ENCODE assay signal across 1 cellular context in the genomic region with DNA sequence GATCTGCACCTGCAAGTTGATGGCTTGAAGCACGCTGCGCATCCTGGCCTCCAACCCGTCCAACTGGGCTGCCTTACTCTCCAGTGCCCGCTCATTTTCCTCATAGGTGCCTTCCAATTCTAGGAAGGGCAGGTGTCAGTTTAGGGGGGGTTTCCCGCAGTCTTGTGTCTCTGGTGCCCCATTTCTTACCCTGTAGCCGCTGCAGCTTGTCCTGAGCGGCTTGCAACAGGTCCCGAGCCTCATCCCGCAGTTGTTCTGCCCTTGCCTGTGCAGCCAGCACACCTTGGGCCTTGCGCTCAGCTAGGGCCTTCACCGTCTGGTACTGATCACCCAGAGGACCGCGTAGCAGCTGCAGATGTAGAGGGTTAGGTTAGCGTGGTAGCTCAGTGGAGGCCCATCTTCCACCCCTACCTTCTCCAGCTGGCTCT.
TF ChIP-seq lines count a peak whose summit lies in the region.

No MANE protein-coding gene starts in this region.

TF ChIP-seq in H1, 55 proteins besides CTCF, POLR2A, EP300 and RAD21:
- no peak for TF ChIP-seq TCF12 (IDR thresholded peaks at IDR 0.05; ENCODE audit: low read depth, low read length)
- no peak for TF ChIP-seq KDM5A (IDR thresholded peaks at IDR 0.05; ENCODE audit: low read length)
- no peak for TF ChIP-seq TBP (IDR thresholded peaks at IDR 0.05; ENCODE audit: low read depth, low read length)
- TF ChIP-seq CEBPB (IDR thresholded peaks at IDR 0.05; ENCODE audit: low read depth, low read length), result no peak
- TF ChIP-seq POU5F1 (IDR thresholded peaks at IDR 0.05; ENCODE audit: low read depth, low read length), result no peak
- TF ChIP-seq, protein P1, sequence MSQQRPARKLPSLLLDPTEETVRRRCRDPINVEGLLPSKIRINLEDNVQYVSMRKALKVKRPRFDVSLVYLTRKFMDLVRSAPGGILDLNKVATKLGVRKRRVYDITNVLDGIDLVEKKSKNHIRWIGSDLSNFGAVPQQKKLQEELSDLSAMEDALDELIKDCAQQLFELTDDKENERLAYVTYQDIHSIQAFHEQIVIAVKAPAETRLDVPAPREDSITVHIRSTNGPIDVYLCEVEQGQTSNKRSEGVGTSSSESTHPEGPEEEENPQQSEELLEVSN (IDR thresholded peaks at IDR 0.05), result no peak
- no peak for TF ChIP-seq TAF1 (IDR thresholded peaks at IDR 0.05; ENCODE audit: low read depth, low read length)
- TF ChIP-seq CBX8 (IDR thresholded peaks at IDR 0.05; ENCODE audit: borderline replicate concordance, low read depth, low read length), result no peak
- no peak for TF ChIP-seq NANOG (IDR thresholded peaks at IDR 0.05; ENCODE audit: insufficient read depth, low read depth, low read length, poor library complexity, severe bottlenecking)
- no peak for TF ChIP-seq CREB1 (IDR thresholded peaks at IDR 0.05)
- no peak for TF ChIP-seq RXRA (IDR thresholded peaks at IDR 0.05; ENCODE audit: insufficient read depth, low read depth, low read length)
- TF ChIP-seq MAFK (IDR thresholded peaks at IDR 0.05; ENCODE audit: low read depth, low read length), result no peak
- TF ChIP-seq SP4 (IDR thresholded peaks at IDR 0.05; ENCODE audit: low read length), result no peak
- TF ChIP-seq, protein P2, sequence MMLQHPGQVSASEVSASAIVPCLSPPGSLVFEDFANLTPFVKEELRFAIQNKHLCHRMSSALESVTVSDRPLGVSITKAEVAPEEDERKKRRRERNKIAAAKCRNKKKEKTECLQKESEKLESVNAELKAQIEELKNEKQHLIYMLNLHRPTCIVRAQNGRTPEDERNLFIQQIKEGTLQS (IDR thresholded peaks at IDR 0.05; ENCODE audit: insufficient read depth, low read depth, low read length), result no peak
- TF ChIP-seq CHD1 (IDR thresholded peaks at IDR 0.05; ENCODE audit: low read depth, low read length), result no peak
- no peak for TF ChIP-seq TEAD4 (IDR thresholded peaks at IDR 0.05; ENCODE audit: low read depth, low read length)
- no peak for TF ChIP-seq ASH2L (IDR thresholded peaks at IDR 0.05; ENCODE audit: low read length)
- TF ChIP-seq GABPA (IDR thresholded peaks at IDR 0.05; ENCODE audit: borderline replicate concordance, insufficient read depth, low read length), result no peak
